In genomic region chr18:57296336-57296735, GRCh38 we compare ENCODE assay signal across 33 cellular contexts. TPM values are rescaled to one million over a fixed set of nuclear protein-coding genes. Genes with fewer than 3 reads are reported as not detected.
"Had no signal": no experiment of that assay in that cellular context is flagged by ENCODE, and none has a peak within 500 bp of the region (broad histone marks: within the 10 kb centered on the region; RNA-seq: fewer than 3 reads in every experiment).

No MANE protein-coding gene starts in this region.

- H3K9me3 ChIP-seq: adrenal gland, body of pancreas, breast epithelium had no signal

- H3K27me3 ChIP-seq: adrenal gland, body of pancreas, brain microvascular endothelial cell, breast epithelium had no signal

- H3K4me1 ChIP-seq: adrenal gland, body of pancreas, breast epithelium had no signal

- H3K4me3 ChIP-seq: adrenal gland, body of pancreas, breast epithelium had no signal

- H3K36me3 ChIP-seq: adrenal gland, brain microvascular endothelial cell, breast epithelium had no signal

- H3K27ac ChIP-seq: adrenal gland, body of pancreas, brain microvascular endothelial cell, breast epithelium, VCaP had no signal

- DNase-seq: activated B cell treated with CpG ODN at 0.5 μM for 24 hours; activated CD4-positive, alpha-beta memory T cell treated with anti-CD3 and anti-CD28 coated beads for 36 hours; activated CD4-positive, alpha-beta T cell treated with anti-CD3 and anti-CD28 coated beads for 4 hours; activated CD4-positive, alpha-beta T cell treated with anti-CD3 and anti-CD28 coated beads, Interleukin-2, amount 10 ng/mL, durations not matched to agents 24 days and 14 days; activated CD4-positive, alpha-beta T cell treated with anti-CD3 and anti-CD28 coated beads, Interleukin-2, amount 50 U/mL, for 1 hour; activated CD4-positive, alpha-beta T cell treated with anti-CD3 and anti-CD28 coated beads, Interleukin-2, amount 50 U/mL, for 4 hours; activated CD4-positive, CD25-positive, alpha-beta regulatory T cell treated with anti-CD3 and anti-CD28 coated beads, Interleukin-2, amount 50 U/mL, for 72 hours; activated CD8-positive, alpha-beta memory T cell treated with anti-CD3 and anti-CD28 coated beads, Interleukin-2, amount 50 U/mL, for 4 hours; activated CD8-positive, alpha-beta T cell treated with anti-CD3 and anti-CD28 coated beads for 36 hours; activated effector memory CD4-positive, alpha-beta T cell treated with anti-CD3 and anti-CD28 coated beads, Interleukin-2, amount 50 U/mL, for 16 hours; activated gamma-delta T cell treated with Interleukin-2 at 50 U/mL for 16 hours; activated naive CD4-positive, alpha-beta T cell; activated naive CD4-positive, alpha-beta T cell treated with anti-CD3 and anti-CD28 coated beads for 36 hours; activated naive CD4-positive, alpha-beta T cell treated with anti-CD3 and anti-CD28 coated beads, Interleukin-2, amount 50 U/mL, for 16 hours; activated naive CD8-positive, alpha-beta T cell treated with anti-CD3 and anti-CD28 coated beads for 36 hours; activated T-cell treated with anti-CD3 and anti-CD28 coated beads for 4 hours; activated T-cell treated with anti-CD3 and anti-CD28 coated beads, Interleukin-2, amount 50 U/mL, for 1 hour; activated T-cell treated with anti-CD3 and anti-CD28 coated beads, Interleukin-2, amount 50 U/mL, for 4 hours; activated T-cell treated with anti-CD3 and anti-CD28 coated beads, Interleukin-2, amount 50 U/mL, for 72 hours; adrenal gland; amniotic stem cell; aorta; body of pancreas; brain microvascular endothelial cell; central memory CD4-positive, alpha-beta T cell; T-helper 2 cell; T-helper 9 cell had no signal

RNA-seq across cellular contexts. Expression of gene ST8SIA3, which starts 56.0 kb away (rescaled TPM):
- total RNA-seq: activated B cell treated with CpG ODN at 0.5 μM for 24 hours; activated CD4-positive, alpha-beta memory T cell treated with anti-CD3 and anti-CD28 coated beads for 36 hours; activated CD4-positive, alpha-beta T cell treated with anti-CD3 and anti-CD28 coated beads, Interleukin-2, amount 10 ng/mL, durations not matched to agents 24 days and 14 days; activated CD8-positive, alpha-beta memory T cell treated with anti-CD3 and anti-CD28 coated beads for 36 hours; activated CD8-positive, alpha-beta T cell treated with anti-CD3 and anti-CD28 coated beads for 36 hours; activated naive CD4-positive, alpha-beta T cell treated with anti-CD3 and anti-CD28 coated beads for 36 hours; activated naive CD4-positive, alpha-beta T cell treated with anti-CD3 and anti-CD28 coated beads, Interleukin-2, amount 50 U/mL, for 72 hours; activated naive CD8-positive, alpha-beta T cell treated with anti-CD3 and anti-CD28 coated beads for 36 hours; activated T-cell treated with anti-CD3 and anti-CD28 coated beads, Interleukin-2, amount 50 U/mL, for 4 hours; activated T-cell treated with anti-CD3 and anti-CD28 coated beads, Interleukin-2, amount 50 U/mL, for 72 hours; activated T-helper 1 cell treated with anti-CD3 and anti-CD28 coated beads, Interleukin-12 subunit alpha, Interleukin-12 subunit beta, Interleukin-2, Interleukin-4 antibody, amounts not matched to agents 30 ng/mL and 10 ng/mL and 1 ng/mL, durations not matched to agents 14 hours and 24 hours and 36 hours; activated T-helper 17 cell treated with anti-CD3 and anti-CD28 coated beads, Interleukin-2, amount 50 U/mL, for 72 hours; aorta; breast epithelium had no signal
